In genomic region chr5:169290895-169291294, GRCh38 we compare ENCODE assay signal across 22 cellular contexts. TPM values are rescaled to one million over a fixed set of nuclear protein-coding genes. Genes with fewer than 3 reads are reported as not detected.
"Had no signal": no experiment of that assay in that cellular context is flagged by ENCODE, and none has a peak within 500 bp of the region (broad histone marks: within the 10 kb centered on the region; RNA-seq: fewer than 3 reads in every experiment).

No MANE protein-coding gene starts in this region.

- H3K27ac ChIP-seq: body of pancreas, epithelial cell of prostate, gastroesophageal sphincter, neutrophil, parathyroid adenoma, right atrium auricular region had no signal

- H3K36me3 ChIP-seq: gastroesophageal sphincter, neutrophil, right atrium auricular region had no signal

- H3K9me3 ChIP-seq: body of pancreas, mucosa of descending colon, neutrophil, right atrium auricular region had no signal

- H3K4me1 ChIP-seq: body of pancreas had no signal

- H3K27me3 Mint-ChIP-seq: stimulated activated naive B cell treated with anti-CD40 and anti-IgM and Interleukin-4, amounts not matched to agents 10 μg/mL and 1 μg/mL and 100 μg/mL, for 72 hours had no signal

- H3K9ac ChIP-seq: parathyroid adenoma had no signal

- H3K9me3 Mint-ChIP-seq: activated CD8-positive, alpha-beta T cell treated with anti-CD3 and anti-CD28 coated beads for 36 hours; activated T-cell treated with anti-CD3 and anti-CD28 coated beads, Interleukin-2, amount 50 U/mL, for 72 hours; stimulated activated naive B cell treated with anti-CD40 and anti-IgM and Interleukin-4, amounts not matched to agents 10 μg/mL and 1 μg/mL and 100 μg/mL, for 72 hours; WTC11 had no signal

- H3K36me3 Mint-ChIP-seq: activated naive CD8-positive, alpha-beta T cell; naive thymus-derived CD4-positive, alpha-beta T cell; stimulated activated naive B cell treated with anti-CD40 and anti-IgM and Interleukin-4, amounts not matched to agents 10 μg/mL and 1 μg/mL and 100 μg/mL, for 72 hours; WTC11 had no signal

- ATAC-seq: activated CD8-positive, alpha-beta T cell treated with anti-CD3 and anti-CD28 coated beads for 36 hours; activated T-cell treated with anti-CD3 and anti-CD28 coated beads, Interleukin-2, amount 50 U/mL, for 72 hours; body of pancreas; gastroesophageal sphincter; left lobe of liver; WTC11 had no signal

- H3K4me1 Mint-ChIP-seq: naive thymus-derived CD4-positive, alpha-beta T cell; WTC11 had no signal

- H2AFZ ChIP-seq: parathyroid adenoma had no signal

- H3K27ac Mint-ChIP-seq: activated CD8-positive, alpha-beta T cell treated with anti-CD3 and anti-CD28 coated beads for 36 hours; activated naive CD8-positive, alpha-beta T cell; activated T-cell treated with anti-CD3 and anti-CD28 coated beads, Interleukin-2, amount 50 U/mL, for 72 hours; naive thymus-derived CD4-positive, alpha-beta T cell; stimulated activated naive B cell treated with anti-CD40 and anti-IgM and Interleukin-4, amounts not matched to agents 10 μg/mL and 1 μg/mL and 100 μg/mL, for 72 hours; WTC11 had no signal

- H3K27me3 ChIP-seq: body of pancreas, gastroesophageal sphincter, neutrophil, right atrium auricular region had no signal

- DNase-seq: activated CD4-positive, alpha-beta T cell treated with anti-CD3 and anti-CD28 coated beads for 4 hours; activated CD8-positive, alpha-beta memory T cell treated with anti-CD3 and anti-CD28 coated beads, Interleukin-2, amount 50 U/mL, for 4 hours; activated CD8-positive, alpha-beta T cell treated with anti-CD3 and anti-CD28 coated beads for 36 hours; activated gamma-delta T cell; activated T-cell treated with anti-CD3 and anti-CD28 coated beads, Interleukin-2, amount 50 U/mL, for 72 hours; amniotic stem cell; body of pancreas; effector CD8-positive, alpha-beta T cell; mucosa of descending colon; naive thymus-derived CD4-positive, alpha-beta T cell; stimulated activated CD4-positive, alpha-beta T cell treated with anti-CD3 and anti-CD28 coated beads, Interleukin-4, amount 100 ng/mL, for 1 hour; stimulated activated naive B cell treated with anti-CD40 and anti-IgM and Interleukin-4, amounts not matched to agents 10 μg/mL and 1 μg/mL and 100 μg/mL, for 72 hours; T-helper 2 cell; trophoblast cell had no signal

- H3K4me3 Mint-ChIP-seq: activated CD8-positive, alpha-beta T cell treated with anti-CD3 and anti-CD28 coated beads for 36 hours; activated naive CD8-positive, alpha-beta T cell; activated T-cell treated with anti-CD3 and anti-CD28 coated beads, Interleukin-2, amount 50 U/mL, for 72 hours; naive thymus-derived CD4-positive, alpha-beta T cell; stimulated activated naive B cell treated with anti-CD40 and anti-IgM and Interleukin-4, amounts not matched to agents 10 μg/mL and 1 μg/mL and 100 μg/mL, for 72 hours; WTC11 had no signal

- H3K4me3 ChIP-seq: body of pancreas, gastroesophageal sphincter, mucosa of descending colon, right atrium auricular region had no signal

RNA-seq across cellular contexts. Expression of gene SLIT3, which starts 10.0 kb away (rescaled TPM):
- polyA plus RNA-seq: naive thymus-derived CD4-positive, alpha-beta T cell had no signal
